In genomic region chr6:145020543-145020942, GRCh38 we compare ENCODE assay signal across 31 cellular contexts.
"Had no signal": no experiment of that assay in that cellular context is flagged by ENCODE, and none has a peak within 500 bp of the region (broad histone marks: within the 10 kb centered on the region; RNA-seq: fewer than 3 reads in every experiment).

No MANE protein-coding gene starts in this region.

- H3K4me3 ChIP-seq: coronary artery, dorsolateral prefrontal cortex, esophagus muscularis mucosa, gastrocnemius medialis, heart left ventricle had no signal

- H3K27me3 Mint-ChIP-seq: dendritic cell treated with granulocyte-macrophage colony-stimulating factor and Interleukin-4, amounts not matched to agents 40 ng/mL and 50 ng/mL, for 4 days had no signal

- DNase-seq: activated CD4-positive, alpha-beta memory T cell treated with anti-CD3 and anti-CD28 coated beads for 36 hours; activated CD4-positive, alpha-beta T cell treated with anti-CD3 and anti-CD28 coated beads for 36 hours; activated CD4-positive, alpha-beta T cell treated with anti-CD3 and anti-CD28 coated beads, Interleukin-2, amount 10 ng/mL, durations not matched to agents 24 days and 14 days; activated CD4-positive, CD25-positive, alpha-beta regulatory T cell; activated CD4-positive, CD25-positive, alpha-beta regulatory T cell treated with anti-CD3 and anti-CD28 coated beads, Interleukin-2, amount 50 U/mL, for 72 hours; activated CD8-positive, alpha-beta memory T cell treated with anti-CD3 and anti-CD28 coated beads, Interleukin-2, amount 50 U/mL, for 48 hours; activated effector memory CD4-positive, alpha-beta T cell treated with Interleukin-2 at 50 U/mL for 16 hours; activated gamma-delta T cell treated with Interleukin-2 at 50 U/mL for 16 hours; activated naive CD4-positive, alpha-beta T cell treated with anti-CD3 and anti-CD28 coated beads, Interleukin-2, amount 50 U/mL, for 16 hours; activated naive CD4-positive, alpha-beta T cell treated with Interleukin-2 at 50 U/mL for 16 hours; activated T-cell treated with anti-CD3 and anti-CD28 coated beads for 4 hours; activated T-cell treated with anti-CD3 and anti-CD28 coated beads, Interleukin-2, amount 50 U/mL, for 4 hours; amniotic stem cell; anterior cingulate cortex; brain microvascular endothelial cell; dorsolateral prefrontal cortex; effector memory CD4-positive, alpha-beta T cell; endodermal cell; foreskin keratinocyte; gastrocnemius medialis; glutamatergic neuron; heart left ventricle; T-cell; T-helper 9 cell had no signal

- H3K9me3 Mint-ChIP-seq: activated CD4-positive, alpha-beta memory T cell treated with anti-CD3 and anti-CD28 coated beads for 36 hours; activated CD4-positive, alpha-beta T cell treated with anti-CD3 and anti-CD28 coated beads, Interleukin-2, amount 10 ng/mL, durations not matched to agents 24 days and 14 days; activated T-cell treated with anti-CD3 and anti-CD28 coated beads, Interleukin-2, amount 50 U/mL, for 4 hours; activated T-helper 17 cell treated with anti-CD3 and anti-CD28 coated beads, Interleukin-2, amount 50 U/mL, for 72 hours; central memory CD8-positive, alpha-beta T cell; dendritic cell treated with granulocyte-macrophage colony-stimulating factor and Interleukin-4, amounts not matched to agents 40 ng/mL and 50 ng/mL, for 4 days; T-cell; T-helper 1 cell treated with Interleukin-12 subunit alpha and Interleukin-12 subunit beta and Interleukin-4 antibody, amounts not matched to agents 30 μg/mL and 1 μg/mL, for 36 hours had no signal

- H3K4me1 Mint-ChIP-seq: activated T-helper 17 cell treated with anti-CD3 and anti-CD28 coated beads, Interleukin-2, amount 50 U/mL, for 72 hours; central memory CD8-positive, alpha-beta T cell; T-cell had no signal

- H3K36me3 ChIP-seq: brain microvascular endothelial cell, esophagus muscularis mucosa, gastrocnemius medialis, heart left ventricle had no signal

- H3K27ac ChIP-seq: brain microvascular endothelial cell, coronary artery, dorsolateral prefrontal cortex, esophagus muscularis mucosa, foreskin keratinocyte, gastrocnemius medialis, heart left ventricle had no signal

- H3K27ac Mint-ChIP-seq: activated CD4-positive, alpha-beta memory T cell treated with anti-CD3 and anti-CD28 coated beads for 36 hours; activated CD4-positive, alpha-beta T cell treated with anti-CD3 and anti-CD28 coated beads for 36 hours; activated CD4-positive, alpha-beta T cell treated with anti-CD3 and anti-CD28 coated beads, Interleukin-2, amount 10 ng/mL, durations not matched to agents 24 days and 14 days; activated naive CD8-positive, alpha-beta T cell; activated T-helper 17 cell treated with anti-CD3 and anti-CD28 coated beads, Interleukin-2, amount 50 U/mL, for 72 hours; dendritic cell treated with granulocyte-macrophage colony-stimulating factor and Interleukin-4, amounts not matched to agents 40 ng/mL and 50 ng/mL, for 4 days; endodermal cell; T-cell; T-helper 1 cell treated with Interleukin-12 subunit alpha and Interleukin-12 subunit beta and Interleukin-4 antibody, amounts not matched to agents 30 μg/mL and 1 μg/mL, for 36 hours had no signal

- H3K4me3 Mint-ChIP-seq: activated CD4-positive, alpha-beta memory T cell treated with anti-CD3 and anti-CD28 coated beads for 36 hours; activated CD4-positive, alpha-beta T cell treated with anti-CD3 and anti-CD28 coated beads for 36 hours; activated CD4-positive, alpha-beta T cell treated with anti-CD3 and anti-CD28 coated beads, Interleukin-2, amount 10 ng/mL, durations not matched to agents 24 days and 14 days; activated naive CD8-positive, alpha-beta T cell; activated T-cell treated with anti-CD3 and anti-CD28 coated beads, Interleukin-2, amount 50 U/mL, for 4 hours; activated T-helper 17 cell treated with anti-CD3 and anti-CD28 coated beads, Interleukin-2, amount 50 U/mL, for 72 hours; central memory CD8-positive, alpha-beta T cell; dendritic cell treated with granulocyte-macrophage colony-stimulating factor and Interleukin-4, amounts not matched to agents 40 ng/mL and 50 ng/mL, for 4 days; endodermal cell; T-cell; T-helper 1 cell treated with Interleukin-12 subunit alpha and Interleukin-12 subunit beta and Interleukin-4 antibody, amounts not matched to agents 30 μg/mL and 1 μg/mL, for 36 hours had no signal

- ATAC-seq: activated CD4-positive, alpha-beta T cell treated with anti-CD3 and anti-CD28 coated beads for 36 hours; activated T-cell treated with anti-CD3 and anti-CD28 coated beads, Interleukin-2, amount 50 U/mL, for 4 hours; activated T-helper 17 cell treated with anti-CD3 and anti-CD28 coated beads, Interleukin-2, amount 50 U/mL, for 72 hours; foreskin keratinocyte; gastrocnemius medialis; heart left ventricle; T-cell had no signal

- H3K36me3 Mint-ChIP-seq: activated CD4-positive, alpha-beta memory T cell treated with anti-CD3 and anti-CD28 coated beads for 36 hours; activated naive CD8-positive, alpha-beta T cell; T-cell had no signal

- H3K27me3 ChIP-seq: brain microvascular endothelial cell, esophagus muscularis mucosa, foreskin keratinocyte, gastrocnemius medialis, heart left ventricle had no signal
